8 cellular contexts compared by ENCODE assay signal in genomic region chr7:44979481-44980392, GRCh38. TPM values are rescaled to one million over a fixed set of nuclear protein-coding genes. Genes with fewer than 3 reads are reported as not detected.
DNase-seq lines count a peak whose midpoint lies in the region; ATAC-seq, FAIRE-seq and TF ChIP-seq lines count a peak whose summit lies in the region.

No MANE protein-coding gene starts in this region.

- TF ChIP-seq POLR2A in GM12892 (IDR thresholded peaks at IDR 0.05; ENCODE audit: low read depth, low read length) = no peak
- no peak for TF ChIP-seq POLR2A in erythroblast (IDR thresholded peaks at IDR 0.05; ENCODE audit: low read length)

- H3K4me3 ChIP-seq in brain microvascular endothelial cell (ENCODE audit: low read depth, low read length) (no peak overlapping the region), skeletal muscle tissue (ENCODE audit: low read length in 3 of 3) (no peak overlapping the region)

- H3K36me3 ChIP-seq in brain microvascular endothelial cell (replicated peaks) = peaks cover 32% of the 10 kb centered on the region
- peaks cover 27 to 36% (median 32%) of the 10 kb centered on the region in 3 donors for H3K36me3 ChIP-seq in skeletal muscle tissue (ENCODE audit: control insufficient read depth in 3 of 3, insufficient read depth in 3 of 3, low read length in 3 of 3)

- no peak overlapping the region for H3K9ac ChIP-seq in skeletal muscle tissue (ENCODE audit: low read depth in 1 of 3, low read length in 3 of 3)

- peak; percentile 46 for FAIRE-seq in GM12892 (lab: Jason Lieb, UNC)

- H3K4me1 ChIP-seq in skeletal muscle tissue (ENCODE audit: control insufficient read depth in 3 of 3, insufficient read depth in 3 of 3, low read length in 3 of 3) = peaks cover 2 to 33% (median 11%) of the 10 kb centered on the region in 3 donors

- TF ChIP-seq CTCF in brain microvascular endothelial cell (IDR thresholded peaks at IDR 0.05; ENCODE audit: low read depth, low read length, missing control alignments) = no peak

- ATAC-seq in HG03354 (IDR thresholded peaks at IDR 0.05; ENCODE audit: poor library complexity, severe bottlenecking, unreplicated experiment) (peak; percentile 26), GM18520 (IDR thresholded peaks at IDR 0.05; ENCODE audit: unreplicated experiment) (no peak)

- H3K27ac ChIP-seq in brain microvascular endothelial cell = peak overlapping the region; percentile 75
- peak overlapping the region; percentile 66 for H3K27ac ChIP-seq in skeletal muscle tissue (ENCODE audit: low read depth, low read length)

- no peak for DNase-seq in GM12892 (ENCODE audit: insufficient read length)
- no peak for DNase-seq in brain microvascular endothelial cell
- no peak for DNase-seq in erythroblast (lab: John Stamatoyannopoulos, UW)
- DNase-seq in DMS79 treated with DMSO at 0.1 percent for 48 hours (lab: John Stamatoyannopoulos, UW) = no peak
- no peak for DNase-seq in NCI-H1694 (lab: John Stamatoyannopoulos, UW)

- H3K27me3 ChIP-seq in brain microvascular endothelial cell (replicated peaks) (no peaks in the 10 kb centered on the region), skeletal muscle tissue (ENCODE audit: control insufficient read depth in 3 of 3, insufficient read depth in 3 of 3, low read length in 3 of 3) (no peaks in the 10 kb centered on the region)

- in situ Hi-C loops in brain microvascular endothelial cell (cut with HindIII; ENCODE audit: low pct_ligation_motif_present, low sequenced_read_pairs) = no loop called here

- no peaks in the 10 kb centered on the region for H3K9me3 ChIP-seq in skeletal muscle tissue (ENCODE audit: control insufficient read depth in 3 of 3, low read length in 3 of 3)

RNA-seq across cellular contexts. Expression of gene MYO1G, which starts 0.9 kb away (rescaled TPM):
- 137 TPM for polyA plus RNA-seq in GM12892 (2012; ENCODE audit: missing spikeins)
- total RNA-seq in skeletal muscle tissue = 1.6 TPM

RNA-seq across cellular contexts. Expression of gene CCM2, which starts 20.3 kb away (rescaled TPM):
- 37.2 TPM for polyA plus RNA-seq in GM12892 (2012; ENCODE audit: missing spikeins)
- 28.7 TPM for total RNA-seq in skeletal muscle tissue
